ENCODE assay signal across 15 cellular contexts in genomic region chr5:91301459-91301858, GRCh38.
DNase-seq lines count a peak whose midpoint lies in the region; ATAC-seq and TF ChIP-seq lines count a peak whose summit lies in the region.
"Had no signal": no experiment of that assay in that cellular context is flagged by ENCODE, and none has a peak within 500 bp of the region (broad histone marks: within the 10 kb centered on the region; RNA-seq: fewer than 3 reads in every experiment).

No MANE protein-coding gene starts in this region.

- intact Hi-C loops in Right ventricle myocardium inferior (cut with DNase I) (no loop called here), cardiac septum (cut with DNase I) (no loop called here), right lobe of liver (cut with DNase I) (no loop called here), vagina (cut with DNase I) (no loop called here)

- no peaks in the 10 kb centered on the region for H3K9me3 Mint-ChIP-seq in naive thymus-derived CD8-positive, alpha-beta T cell
- H3K9me3 Mint-ChIP-seq: central memory CD8-positive, alpha-beta T cell had no signal

- TF ChIP-seq CTCF in right lobe of liver (IDR thresholded peaks at IDR 0.05) (no peak), vagina (IDR thresholded peaks at IDR 0.05) (no peak)

- ATAC-seq in Right ventricle myocardium inferior (peak; percentile 35), right lobe of liver (peak; percentile 44 to 89 (median 82)), GM21619 (IDR thresholded peaks at IDR 0.05; ENCODE audit: unreplicated experiment) (no peak), GM21576 (IDR thresholded peaks at IDR 0.05; ENCODE audit: unreplicated experiment) (no peak)
- ATAC-seq in naive thymus-derived CD8-positive, alpha-beta T cell, result no peak
- ATAC-seq: activated CD4-positive, alpha-beta T cell treated with anti-CD3 and anti-CD28 coated beads for 36 hours had no signal

- H3K27me3 ChIP-seq in right lobe of liver (no peaks in the 10 kb centered on the region), vagina (no peaks in the 10 kb centered on the region)
- H3K27me3 ChIP-seq: pancreas had no signal

- H3K4me1 ChIP-seq in right lobe of liver, result peaks cover 0 to 4% (median 0%) of the 10 kb centered on the region in 4 donors
- H3K4me1 ChIP-seq in vagina, result peaks cover 27% of the 10 kb centered on the region
- H3K4me1 ChIP-seq: pancreas had no signal

- no peak overlapping the region for H3K4me3 Mint-ChIP-seq in naive thymus-derived CD8-positive, alpha-beta T cell
- H3K4me3 Mint-ChIP-seq: activated CD4-positive, alpha-beta T cell treated with anti-CD3 and anti-CD28 coated beads for 36 hours; central memory CD8-positive, alpha-beta T cell had no signal

- H3K4me3 ChIP-seq in right lobe of liver (no peak overlapping the region), vagina (no peak overlapping the region)
- H3K4me3 ChIP-seq: pancreas had no signal

- H3K9me3 ChIP-seq in right lobe of liver, result no peaks in the 10 kb centered on the region
- H3K9me3 ChIP-seq in vagina, result no peaks in the 10 kb centered on the region
- H3K9me3 ChIP-seq: pancreas had no signal

- no peaks in the 10 kb centered on the region for H3K4me1 Mint-ChIP-seq in naive thymus-derived CD8-positive, alpha-beta T cell
- H3K4me1 Mint-ChIP-seq: central memory CD8-positive, alpha-beta T cell had no signal

- no peak overlapping the region for H3K27ac Mint-ChIP-seq in naive thymus-derived CD8-positive, alpha-beta T cell
- H3K27ac Mint-ChIP-seq: activated CD4-positive, alpha-beta T cell treated with anti-CD3 and anti-CD28 coated beads for 36 hours had no signal

- H3K27ac ChIP-seq in caudate nucleus (ENCODE audit: low read depth, low read length) (peak overlapping the region; percentile 28), right lobe of liver (peak overlapping the region in 1 of 3 donors; percentile 57), vagina (peak overlapping the region; percentile 64)
- H3K27ac ChIP-seq: HL-60 had no signal

- no peak for TF ChIP-seq POLR2A in right lobe of liver (IDR thresholded peaks at IDR 0.05)
- TF ChIP-seq POLR2A in vagina (IDR thresholded peaks at IDR 0.05), result no peak

- H3K36me3 ChIP-seq in right lobe of liver (no peaks in the 10 kb centered on the region), vagina (no peaks in the 10 kb centered on the region)
- H3K36me3 ChIP-seq: pancreas had no signal

- no peaks in the 10 kb centered on the region for H3K36me3 Mint-ChIP-seq in naive thymus-derived CD8-positive, alpha-beta T cell

- H3K27me3 Mint-ChIP-seq in naive thymus-derived CD8-positive, alpha-beta T cell, result no peaks in the 10 kb centered on the region
- H3K27me3 Mint-ChIP-seq: activated CD4-positive, alpha-beta T cell treated with anti-CD3 and anti-CD28 coated beads for 36 hours; central memory CD8-positive, alpha-beta T cell had no signal

- DNase-seq in Right ventricle myocardium inferior (ENCODE audit: missing footprints), result no peak
- DNase-seq in cardiac septum (ENCODE audit: low spot score), result no peak
- no peak for DNase-seq in caudate nucleus (lab: John Stamatoyannopoulos, UW)
- DNase-seq in right lobe of liver, result no peak
- no peak for DNase-seq in vagina (ENCODE audit: extremely low spot score in 2 of 2)
- DNase-seq in naive thymus-derived CD8-positive, alpha-beta T cell, result no peak
- DNase-seq: activated CD4-positive, alpha-beta T cell treated with anti-CD3 and anti-CD28 coated beads for 36 hours; activated effector memory CD4-positive, alpha-beta T cell treated with Interleukin-2 at 50 U/mL for 16 hours; NCI-H1105; NCI-H510A treated with DMSO at 0.1 percent for 48 hours; pancreas had no signal

- POLR2A ChIA-PET in naive thymus-derived CD8-positive, alpha-beta T cell (lab: Charles Lee), result interaction anchor here (1.0 to 2.3 kb wide), 2 partner anchors 11 to 79 kb away, joined by 3 to 7 read pairs; no protein-coding TSS in a partner anchor

Comparison
In these comparisons a context has a peak if more than half of its experiments do, and no peak if none do; other contexts are left out.
1. ATAC-seq: peak in Right ventricle myocardium inferior (single experiment) and right lobe of liver (4 of 4); none in GM21619 (single experiment), naive thymus-derived CD8-positive, alpha-beta T cell (0 of 2) and GM21576 (single experiment).